15 cellular contexts compared by ENCODE assay signal in genomic region chr5:150024241-150024984, GRCh38. TPM values are rescaled to one million over a fixed set of nuclear protein-coding genes. Genes with fewer than 3 reads are reported as not detected.
DNase-seq lines count a peak whose midpoint lies in the region; ATAC-seq, FAIRE-seq and TF ChIP-seq lines count a peak whose summit lies in the region.
"Had no signal": no experiment of that assay in that cellular context is flagged by ENCODE, and none has a peak within 500 bp of the region (broad histone marks: within the 10 kb centered on the region; RNA-seq: fewer than 3 reads in every experiment).

No MANE protein-coding gene starts in this region.

- 66% methylated on average over 10 of the region's 10 CpGs for WGBS in GM12878 (ENCODE audit: insufficient coverage, insufficient replicate concordance, low lambda C conversion rate, missing lambda C conversion rate)
- WGBS in right cardiac atrium = 48% methylated on average over 10 of the region's 10 CpGs

- H3K27me3 Mint-ChIP-seq in stimulated activated naive B cell treated with anti-CD40 and anti-IgM and Interleukin-4, amounts not matched to agents 10 μg/mL and 1 μg/mL and 100 μg/mL, for 72 hours = no peaks in the 10 kb centered on the region
- H3K27me3 Mint-ChIP-seq in activated CD4-positive, alpha-beta T cell treated with anti-CD3 and anti-CD28 coated beads for 36 hours = no peaks in the 10 kb centered on the region
- H3K27me3 Mint-ChIP-seq: activated T-cell treated with anti-CD3 and anti-CD28 coated beads, Interleukin-2, amount 50 U/mL, for 24 hours; natural killer cell treated with Interleukin-12 subunit alpha and Interleukin-12 subunit beta and Interleukin-15 and Interleukin-18, amount 100 ng/mL, for 72 hours had no signal

- no peak for TF ChIP-seq POLR2A in GM12878 (IDR thresholded peaks at IDR 0.05; ENCODE audit: low read depth, low read length)

- RAD21 ChIA-PET in GM12878 (lab: Charles Lee; ENCODE audit: unreplicated experiment) = no interaction called here

- H3K9ac ChIP-seq in GM12878 (ENCODE audit: control insufficient read depth, insufficient read depth, low read length) = no peak overlapping the region
- no peak overlapping the region for H3K9ac ChIP-seq in PC-3 (ENCODE audit: low read length)

- H3K4me3 ChIP-seq in GM12878 (no peak overlapping the region), right cardiac atrium (ENCODE audit: low read length) (no peak overlapping the region), PC-3 (ENCODE audit: low read length) (no peak overlapping the region)
- H3K4me3 ChIP-seq: HAP-1, stomach had no signal

- no peak overlapping the region for H3K27ac ChIP-seq in GM12878 (ENCODE audit: control insufficient read depth, insufficient read depth)
- peak overlapping the region; percentile 59 for H3K27ac ChIP-seq in right cardiac atrium (ENCODE audit: low read length)
- H3K27ac ChIP-seq in PC-3 (ENCODE audit: low read length) = no peak overlapping the region
- H3K27ac ChIP-seq: stomach had no signal

- no peak overlapping the region for H2AFZ ChIP-seq in GM12878 (ENCODE audit: control insufficient read depth, low read depth, low read length)
- H2AFZ ChIP-seq in PC-3 (ENCODE audit: low read length) = no peak overlapping the region

- intact Hi-C loops in GM12878 (cut with micrococcal nuclease; ENCODE audit: unreplicated experiment) = no loop called here
- intact Hi-C loops in right cardiac atrium (cut with DNase I) = no loop called here
- intact Hi-C loops in activated CD4-positive, alpha-beta T cell treated with anti-CD3 and anti-CD28 coated beads for 36 hours (cut with DNase I, micrococcal nuclease) = no loop called here
- intact Hi-C loops in PC-3 (cut with micrococcal nuclease) = no loop called here

- no peaks in the 10 kb centered on the region for H3K9me2 ChIP-seq in PC-3 (replicated peaks; ENCODE audit: low read length)

- H3K4me1 Mint-ChIP-seq in stimulated activated naive B cell treated with anti-CD40 and anti-IgM and Interleukin-4, amounts not matched to agents 10 μg/mL and 1 μg/mL and 100 μg/mL, for 72 hours = peaks cover 4 to 11% of the 10 kb centered on the region in 2 donors
- peaks cover 15% of the 10 kb centered on the region for H3K4me1 Mint-ChIP-seq in activated CD4-positive, alpha-beta T cell treated with anti-CD3 and anti-CD28 coated beads for 36 hours

- H3K79me2 ChIP-seq in GM12878 (ENCODE audit: control insufficient read depth, insufficient read depth, low read length) = no peaks in the 10 kb centered on the region
- peaks cover 21% of the 10 kb centered on the region for H3K79me2 ChIP-seq in PC-3 (ENCODE audit: low read length)

- peak; percentile 52 for TF ChIP-seq RAD21 in GM12878 (IDR thresholded peaks at IDR 0.05; ENCODE audit: insufficient read depth, low read depth, low read length)

- 0 out of 3 replicates have a peak, but pooled peaks have one; percentile 25 for ATAC-seq in GM12878
- ATAC-seq in right cardiac atrium = no peak
- peak; percentile 41 to 45 for ATAC-seq in stimulated activated naive B cell treated with anti-CD40 and anti-IgM and Interleukin-4, amounts not matched to agents 10 μg/mL and 1 μg/mL and 100 μg/mL, for 72 hours (replicated peaks)
- no peak for ATAC-seq in activated CD4-positive, alpha-beta T cell treated with anti-CD3 and anti-CD28 coated beads for 36 hours
- ATAC-seq in PC-3 = no peak
- no peak for ATAC-seq in GM21825 (IDR thresholded peaks at IDR 0.05; ENCODE audit: unreplicated experiment)
- ATAC-seq: natural killer cell treated with Interleukin-12 subunit alpha and Interleukin-12 subunit beta and Interleukin-15 and Interleukin-18, amount 100 ng/mL, for 72 hours; sciatic nerve had no signal

- no peak overlapping the region for H3K27ac Mint-ChIP-seq in stimulated activated naive B cell treated with anti-CD40 and anti-IgM and Interleukin-4, amounts not matched to agents 10 μg/mL and 1 μg/mL and 100 μg/mL, for 72 hours
- H3K27ac Mint-ChIP-seq in activated CD4-positive, alpha-beta T cell treated with anti-CD3 and anti-CD28 coated beads for 36 hours = no peak overlapping the region
- H3K27ac Mint-ChIP-seq: activated T-cell treated with anti-CD3 and anti-CD28 coated beads, Interleukin-2, amount 50 U/mL, for 24 hours; natural killer cell treated with Interleukin-12 subunit alpha and Interleukin-12 subunit beta and Interleukin-15 and Interleukin-18, amount 100 ng/mL, for 72 hours had no signal

- BruUV-seq in GM12878 (replicated peaks; lab: Mats Ljungman, UMichigan) = no TSS peak
- no TSS peak for BruUV-seq in PC-3 (replicated peaks; lab: Mats Ljungman, UMichigan)

- H3K27me3 ChIP-seq in GM12878 (replicated peaks in 1 of 2; ENCODE audit: control insufficient read depth in 2 of 2, insufficient read depth in 2 of 2, low read length in 1 of 2) = no peaks in the 10 kb centered on the region
- no peaks in the 10 kb centered on the region for H3K27me3 ChIP-seq in right cardiac atrium (ENCODE audit: control insufficient read depth, insufficient read depth)
- H3K27me3 ChIP-seq in PC-3 (ENCODE audit: low read length) = no peaks in the 10 kb centered on the region
- H3K27me3 ChIP-seq: stomach had no signal

- CTCF ChIA-PET in GM12878 (lab: Yijun Ruan, JAX) = no interaction called here
- CTCF ChIA-PET in activated CD4-positive, alpha-beta T cell treated with anti-CD3 and anti-CD28 coated beads for 36 hours (lab: Charles Lee) = interaction anchor here (1.3 kb wide), 1 partner anchor 17 kb away, joined by 6 read pairs; no protein-coding TSS in a partner anchor
- CTCF ChIA-PET in PC-3 (lab: Charles Lee) = no interaction called here

- SMC1A ChIA-PET in GM12878 (lab: Charles Lee; ENCODE audit: uncharacterized antibody, unreplicated experiment) = interaction anchor here (1.4 kb wide), 1 partner anchor 9 kb away, joined by 4 read pairs; no protein-coding TSS in a partner anchor

- DNase-seq in LHCN-M2 (ENCODE audit: low read depth) (peak; percentile 23), GM12878 (ENCODE audit: low read depth, low spot score) (no peak), right cardiac atrium (no peak), PC-3 (no peak), globus pallidus (ENCODE audit: low spot score) (no peak)
- no peak for DNase-seq in stimulated activated naive B cell treated with anti-CD40 and anti-IgM and Interleukin-4, amounts not matched to agents 10 μg/mL and 1 μg/mL and 100 μg/mL, for 72 hours
- no peak for DNase-seq in activated CD4-positive, alpha-beta T cell treated with anti-CD3 and anti-CD28 coated beads for 36 hours
- DNase-seq: activated CD4-positive, alpha-beta T cell treated with anti-CD3 and anti-CD28 coated beads for 1 hour; activated T-cell treated with anti-CD3 and anti-CD28 coated beads, Interleukin-2, amount 50 U/mL, for 24 hours; NCI-H2171 treated with DMSO at 0.1 percent for 48 hours; stomach had no signal

- no peaks in the 10 kb centered on the region for H3K9me3 ChIP-seq in GM12878 (replicated peaks; ENCODE audit: control insufficient read depth, insufficient read depth, low read length)
- no peaks in the 10 kb centered on the region for H3K9me3 ChIP-seq in right cardiac atrium (ENCODE audit: control insufficient read depth, low read length)
- H3K9me3 ChIP-seq in PC-3 (ENCODE audit: low read length) = no peaks in the 10 kb centered on the region
- H3K9me3 ChIP-seq: HAP-1, stomach had no signal

- H3K4me1 ChIP-seq in GM12878 (ENCODE audit: control insufficient read depth, insufficient read depth, low read length) (no peaks in the 10 kb centered on the region), right cardiac atrium (ENCODE audit: control insufficient read depth, insufficient read depth, low read length) (no peaks in the 10 kb centered on the region), PC-3 (ENCODE audit: insufficient read depth, low read length) (peaks cover 34% of the 10 kb centered on the region)
- H3K4me1 ChIP-seq: HAP-1 had no signal

- no peaks in the 10 kb centered on the region for H3K9me3 Mint-ChIP-seq in stimulated activated naive B cell treated with anti-CD40 and anti-IgM and Interleukin-4, amounts not matched to agents 10 μg/mL and 1 μg/mL and 100 μg/mL, for 72 hours
- H3K9me3 Mint-ChIP-seq in activated CD4-positive, alpha-beta T cell treated with anti-CD3 and anti-CD28 coated beads for 36 hours (ENCODE audit: low read depth) = no peaks in the 10 kb centered on the region
- H3K9me3 Mint-ChIP-seq: activated T-cell treated with anti-CD3 and anti-CD28 coated beads, Interleukin-2, amount 50 U/mL, for 24 hours; natural killer cell treated with Interleukin-12 subunit alpha and Interleukin-12 subunit beta and Interleukin-15 and Interleukin-18, amount 100 ng/mL, for 72 hours had no signal

- H3K36me3 ChIP-seq in GM12878 (ENCODE audit: control insufficient read depth in 2 of 2, insufficient read depth in 2 of 2, low read length in 1 of 2) (peaks cover 11 to 25% of the 10 kb centered on the region in 2 experiments), PC-3 (ENCODE audit: low read depth, low read length) (peaks cover 74% of the 10 kb centered on the region)

- POLR2A ChIA-PET in GM12878 (lab: Charles Lee) (no interaction called here), PC-3 (lab: Charles Lee; ENCODE audit: unreplicated experiment) (no interaction called here)
- POLR2A ChIA-PET in activated CD4-positive, alpha-beta T cell treated with anti-CD3 and anti-CD28 coated beads for 36 hours (lab: Charles Lee) = no interaction called here

- peaks cover 49 to 69% of the 10 kb centered on the region in 2 donors for H3K36me3 Mint-ChIP-seq in stimulated activated naive B cell treated with anti-CD40 and anti-IgM and Interleukin-4, amounts not matched to agents 10 μg/mL and 1 μg/mL and 100 μg/mL, for 72 hours
- H3K36me3 Mint-ChIP-seq in activated CD4-positive, alpha-beta T cell treated with anti-CD3 and anti-CD28 coated beads for 36 hours (ENCODE audit: low read depth) = peaks cover 54% of the 10 kb centered on the region

- H4K20me1 ChIP-seq in GM12878 (ENCODE audit: control insufficient read depth, insufficient read depth) (no peaks in the 10 kb centered on the region), PC-3 (ENCODE audit: low read length) (0 out of 2 replicates have a peak, but pooled peaks cover 5% of the 10 kb centered on the region)

- H3K4me2 ChIP-seq in GM12878 (ENCODE audit: control insufficient read depth, insufficient read depth) = no peak overlapping the region
- no peak overlapping the region for H3K4me2 ChIP-seq in PC-3 (ENCODE audit: low read length)

- TF ChIP-seq CTCF in GM12878 (IDR thresholded peaks at IDR 0.05 in 2 of 3, conservative IDR thresholded peaks at IDR 0.05 in 1 of 3; ENCODE audit: control insufficient read depth in 2 of 3, extremely low read depth in 1 of 3, insufficient read depth in 1 of 3, low read depth in 3 of 3, low read length in 3 of 3) (peak in 2 of 3 experiments; percentile 4 to 25; a peak in 2 of 6 replicates), PC-3 (conservative IDR thresholded peaks at IDR 0.05; ENCODE audit: low read depth, low read length) (no peak)

- no peak for FAIRE-seq in GM12878 (lab: Jason Lieb, UNC)

- no peak overlapping the region for H3K4me3 Mint-ChIP-seq in stimulated activated naive B cell treated with anti-CD40 and anti-IgM and Interleukin-4, amounts not matched to agents 10 μg/mL and 1 μg/mL and 100 μg/mL, for 72 hours
- H3K4me3 Mint-ChIP-seq in activated CD4-positive, alpha-beta T cell treated with anti-CD3 and anti-CD28 coated beads for 36 hours = no peak overlapping the region
- H3K4me3 Mint-ChIP-seq: activated T-cell treated with anti-CD3 and anti-CD28 coated beads, Interleukin-2, amount 50 U/mL, for 24 hours; natural killer cell treated with Interleukin-12 subunit alpha and Interleukin-12 subunit beta and Interleukin-15 and Interleukin-18, amount 100 ng/mL, for 72 hours had no signal

- peaks cover 11% of the 10 kb centered on the region for H3F3A ChIP-seq in PC-3 (ENCODE audit: low read length, unreplicated experiment)

- no peak for TF ChIP-seq EP300 in GM12878 (IDR thresholded peaks at IDR 0.05; ENCODE audit: borderline replicate concordance in 1 of 2, control insufficient read depth in 1 of 2, low read depth in 2 of 2, low read length in 2 of 2)

- in situ Hi-C loops in GM12878 (cut with MboI) = no loop called here

RNA-seq across cellular contexts. Expression of gene HMGXB3, which starts 23.9 kb away (rescaled TPM):
- total RNA-seq in LHCN-M2 (2014; rRNA removed) (49.6 and 57.9 TPM in 2 replicates), GM12878 (2014; rRNA removed) (33.7 and 34.6 TPM in 2 replicates), GM12878 (2014; rRNA removed; fragmentation: Illumina TruSeq; extraction: Trizol) (25.4 and 26.2 TPM in 2 replicates), GM12878 (2021) (34.9 and 38.1 TPM in 2 replicates), right cardiac atrium (10 to 100 TPM; 14.2 to 19.6 (median 14.9) TPM), PC-3 (2014; rRNA removed) (56.6 and 84.7 TPM in 2 replicates)
- 30.8 TPM for polyA plus RNA-seq in LHCN-M2 (2012)
- total RNA-seq in GM12878 (2013; cell fraction: nucleolus; rRNA removed) = 99.4 and 101 TPM in 2 replicates
- 15.0 TPM for polyA plus RNA-seq in GM12878 (2011; ENCODE audit: low read depth)
- polyA plus RNA-seq in GM12878 (2011; rRNA removed) (37.6 and 42.2 TPM in 2 replicates), GM12878 (2014; fragmentation: Illumina TruSeq; extraction: Trizol) (28.6 and 30.8 TPM in 2 replicates), GM12878 (2014; fragmentation: Nextera tagmentation; extraction: Ambion mirVana) (1 to 10 TPM in 1 of 2 experiments, under 1 TPM in 1; 1.00 to 1.8 TPM), GM12878 (2014; rRNA removed) (39.3 and 40.1 TPM in 2 replicates), GM12878 (2016; fragmentation: Nextera tagmentation; extraction: Ambion mirVana) (10 to 100 TPM; 16.8 to 18.4 TPM), right cardiac atrium (9.3 TPM)
- 42.5 and 47.4 TPM in 2 replicates for polyA plus RNA-seq in GM12878 (2011; cell fraction: cytosol; rRNA removed)
- 69.6 and 86.9 TPM in 2 replicates for polyA plus RNA-seq in GM12878 (2011; cell fraction: nucleus; rRNA removed)
- polyA plus RNA-seq in GM12878 (2012) = 19.5 and 22.3 TPM in 2 replicates
- polyA minus RNA-seq in GM12878 (2011; rRNA and poly(A)+ RNA removed) = 40.4 and 59.5 TPM in 2 replicates
- 16.3 and 17.4 TPM in 2 replicates for polyA minus RNA-seq in GM12878 (2011; cell fraction: cytosol; rRNA and poly(A)+ RNA removed)
- 34.2 and 49.2 TPM in 2 replicates for polyA minus RNA-seq in GM12878 (2011; cell fraction: nucleus; rRNA and poly(A)+ RNA removed)
- total RNA-seq in activated CD4-positive, alpha-beta T cell treated with anti-CD3 and anti-CD28 coated beads for 36 hours = 10 to 100 TPM; 27.2 to 30.5 TPM

RNA-seq across cellular contexts. Expression of gene TIGD6, which starts 24.0 kb away (rescaled TPM):
- total RNA-seq in LHCN-M2 (2014; rRNA removed) (5.6 and 6.9 TPM in 2 replicates), GM12878 (2014; rRNA removed) (3.4 and 3.7 TPM in 2 replicates), GM12878 (2014; rRNA removed; fragmentation: Illumina TruSeq; extraction: Trizol) (2.6 and 2.7 TPM in 2 replicates), GM12878 (2021) (2.2 and 2.9 TPM in 2 replicates), right cardiac atrium (1 to 10 TPM; 2.9 to 3.2 (median 3.2) TPM), PC-3 (2014; rRNA removed) (3.8 and 5.7 TPM in 2 replicates)
- 6.2 TPM for polyA plus RNA-seq in LHCN-M2 (2012)
- total RNA-seq in GM12878 (2013; cell fraction: nucleolus; rRNA removed) = 8.5 and 8.9 TPM in 2 replicates
- 2.6 TPM for polyA plus RNA-seq in GM12878 (2011; ENCODE audit: low read depth)
- polyA plus RNA-seq in GM12878 (2011; rRNA removed) (3.2 and 3.7 TPM in 2 replicates), GM12878 (2014; fragmentation: Illumina TruSeq; extraction: Trizol) (2.6 and 3.5 TPM in 2 replicates), GM12878 (2014; fragmentation: Nextera tagmentation; extraction: Ambion mirVana) (1 to 10 TPM in 1 of 2 experiments, under 1 TPM in 1; 0.84 to 1.1 TPM), GM12878 (2014; rRNA removed) (2.7 and 3.3 TPM in 2 replicates), GM12878 (2016; fragmentation: Nextera tagmentation; extraction: Ambion mirVana) (1 to 10 TPM; 4.0 to 4.1 TPM), right cardiac atrium (3.2 TPM)
- polyA plus RNA-seq in GM12878 (2011; cell fraction: cytosol; rRNA removed) = 2.8 and 4.0 TPM in 2 replicates
- polyA plus RNA-seq in GM12878 (2011; cell fraction: nucleus; rRNA removed) = 3.0 and 5.2 TPM in 2 replicates
- polyA plus RNA-seq in GM12878 (2012) = 2.5 and 3.0 TPM in 2 replicates
- polyA minus RNA-seq in GM12878 (2011; rRNA and poly(A)+ RNA removed) = 6.9 and 8.8 TPM in 2 replicates
- 0.83 and 2.1 TPM in 2 replicates for polyA minus RNA-seq in GM12878 (2011; cell fraction: cytosol; rRNA and poly(A)+ RNA removed)
- polyA minus RNA-seq in GM12878 (2011; cell fraction: nucleus; rRNA and poly(A)+ RNA removed) = 5.1 and 7.5 TPM in 2 replicates
- 1 to 10 TPM; 2.5 to 2.6 TPM for total RNA-seq in activated CD4-positive, alpha-beta T cell treated with anti-CD3 and anti-CD28 coated beads for 36 hours

Comparison
In these comparisons a context has a peak if more than half of its experiments do, and no peak if none do; other contexts are left out.
1. ATAC-seq: peak in GM12878 (single experiment) and stimulated activated naive B cell treated with anti-CD40 and anti-IgM and Interleukin-4, amounts not matched to agents 10 μg/mL and 1 μg/mL and 100 μg/mL, for 72 hours (2 of 2); none in right cardiac atrium (0 of 2), activated CD4-positive, alpha-beta T cell treated with anti-CD3 and anti-CD28 coated beads for 36 hours (single experiment), PC-3 (single experiment) and GM21825 (single experiment).